Comparison of ENCODE assay signal across 18 cellular contexts in the genomic region with DNA sequence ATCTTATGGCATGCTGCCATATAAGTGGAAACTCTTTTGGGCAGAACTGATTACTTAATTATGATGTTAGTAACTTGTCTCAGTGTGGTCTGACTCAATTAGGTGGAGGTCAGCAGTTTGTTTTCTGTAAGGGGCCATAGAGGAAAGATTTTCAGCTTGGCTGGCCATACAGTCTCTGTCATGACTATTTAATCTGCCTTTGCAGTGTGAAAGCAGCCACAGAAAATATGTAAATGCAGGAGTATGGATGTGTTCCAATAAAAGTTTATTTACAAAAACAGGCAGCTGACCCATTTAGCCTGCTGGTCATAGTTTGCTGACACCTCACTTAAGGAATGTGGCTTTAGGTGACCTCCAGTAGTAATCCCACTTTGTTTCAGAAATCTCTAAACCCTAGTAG.
"Had no signal": no experiment of that assay in that cellular context is flagged by ENCODE, and none has a peak within 500 bp of the region (broad histone marks: within the 10 kb centered on the region; RNA-seq: fewer than 3 reads in every experiment).

No MANE protein-coding gene starts in this region.

- H3K36me3 ChIP-seq: brain microvascular endothelial cell, esophagus squamous epithelium, transverse colon had no signal

- ATAC-seq: activated T-helper 17 cell treated with anti-CD3 and anti-CD28 coated beads, Interleukin-2, amount 50 U/mL, for 72 hours; mucosa of descending colon; natural killer cell; right cardiac atrium; SK-N-SH treated with all-trans-retinoic acid at 6 μM for 48 hours; stimulated activated effector memory CD8-positive, alpha-beta T cell treated with anti-CD3 and anti-CD28 coated beads, Interleukin-12 subunit alpha, Interleukin-12 subunit beta, amount 100 ng/mL, for 72 hours; WTC11 had no signal

- H3K27ac ChIP-seq: brain microvascular endothelial cell, dorsolateral prefrontal cortex, esophagus squamous epithelium, transverse colon had no signal

- H3K9me3 ChIP-seq: esophagus squamous epithelium, mucosa of descending colon, transverse colon had no signal

- DNase-seq: activated CD4-positive, alpha-beta T cell treated with anti-CD3 and anti-CD28 coated beads, Interleukin-2, amount 10 ng/mL, durations not matched to agents 24 days and 14 days; activated naive CD4-positive, alpha-beta T cell treated with anti-CD3 and anti-CD28 coated beads for 36 hours; amniotic stem cell; brain microvascular endothelial cell; cerebellar nuclear complex; dorsolateral prefrontal cortex; esophagus squamous epithelium; hippocampal formation; mucosa of descending colon; natural killer cell; posterior cingulate gyrus; right cardiac atrium; transverse colon had no signal

- FAIRE-seq: endometrium had no signal

- H3K27me3 ChIP-seq: brain microvascular endothelial cell, esophagus squamous epithelium, transverse colon had no signal

- H3K4me1 ChIP-seq: esophagus squamous epithelium, transverse colon had no signal

- H3K4me3 ChIP-seq: dorsolateral prefrontal cortex, esophagus squamous epithelium, mucosa of descending colon, transverse colon had no signal
